Comparison of ENCODE assay signal across 18 cellular contexts in genomic region chr1:184636156-184636448, GRCh38.
DNase-seq lines count a peak whose midpoint lies in the region; ATAC-seq and TF ChIP-seq lines count a peak whose summit lies in the region.
"Had no signal": no experiment of that assay in that cellular context is flagged by ENCODE, and none has a peak within 500 bp of the region (broad histone marks: within the 10 kb centered on the region; RNA-seq: fewer than 3 reads in every experiment).

No MANE protein-coding gene starts in this region.

- POLR2A ChIA-PET in PC-9 (lab: Charles Lee; ENCODE audit: unreplicated experiment) = no interaction called here

- H3K27me3 ChIP-seq in heart left ventricle (no peaks in the 10 kb centered on the region), right atrium auricular region (no peaks in the 10 kb centered on the region), psoas muscle (ENCODE audit: insufficient read depth in 3 of 3, low read length in 2 of 3) (no peaks in the 10 kb centered on the region), PC-9 (ENCODE audit: insufficient read depth, low read depth) (no peaks in the 10 kb centered on the region)
- H3K27me3 ChIP-seq: BLaER1 had no signal

- peak overlapping the region in 1 of 12 donors; percentile 22 for H3K27ac ChIP-seq in heart left ventricle
- H3K27ac ChIP-seq in right atrium auricular region = peak overlapping the region; percentile 26 to 35
- no peak overlapping the region for H3K27ac ChIP-seq in psoas muscle
- no peak overlapping the region for H3K27ac ChIP-seq in PC-9
- H3K27ac ChIP-seq: BLaER1 had no signal

- H3K4me3 ChIP-seq in heart left ventricle (no peak overlapping the region), right atrium auricular region (no peak overlapping the region), psoas muscle (no peak overlapping the region), PC-9 (no peak overlapping the region)
- H3K4me3 ChIP-seq: BLaER1 had no signal

- H3K4me3 Mint-ChIP-seq in activated CD8-positive, alpha-beta memory T cell treated with anti-CD3 and anti-CD28 coated beads, Interleukin-2, amount 10 ng/mL, durations not matched to agents 7 days and 5 days = no peak overlapping the region

- H3K9me2 ChIP-seq in PC-9 (ENCODE audit: insufficient read depth) = no peaks in the 10 kb centered on the region

- H3K9me3 Mint-ChIP-seq in activated CD8-positive, alpha-beta memory T cell treated with anti-CD3 and anti-CD28 coated beads, Interleukin-2, amount 10 ng/mL, durations not matched to agents 7 days and 5 days (ENCODE audit: low read depth) = no peaks in the 10 kb centered on the region

- no peaks in the 10 kb centered on the region for H4K20me1 ChIP-seq in PC-9 (ENCODE audit: insufficient read depth)
- H4K20me1 ChIP-seq: BLaER1 had no signal

- H3K4me1 ChIP-seq in heart left ventricle (peaks cover 0 to 27% (median 6%) of the 10 kb centered on the region in 12 donors), right atrium auricular region (peaks cover 0 to 41% of the 10 kb centered on the region in 2 donors), psoas muscle (peaks cover 9% of the 10 kb centered on the region), PC-9 (replicated peaks; ENCODE audit: insufficient read depth) (no peaks in the 10 kb centered on the region)
- H3K4me1 ChIP-seq: BLaER1 had no signal

- CTCF ChIA-PET in PC-9 (lab: Charles Lee) = no interaction called here
- CTCF ChIA-PET in activated CD8-positive, alpha-beta memory T cell treated with anti-CD3 and anti-CD28 coated beads, Interleukin-2, amount 10 ng/mL, durations not matched to agents 7 days and 5 days (lab: Charles Lee) = no interaction called here

- H3K4me1 Mint-ChIP-seq in activated CD8-positive, alpha-beta memory T cell treated with anti-CD3 and anti-CD28 coated beads, Interleukin-2, amount 10 ng/mL, durations not matched to agents 7 days and 5 days = no peaks in the 10 kb centered on the region

- ATAC-seq in Right ventricle myocardium superior (ENCODE audit: poor library complexity) (peak; percentile 33), heart left ventricle (no peak), psoas muscle (no peak), GM19328 (IDR thresholded peaks at IDR 0.05; ENCODE audit: unreplicated experiment) (no peak)
- no peak for ATAC-seq in activated CD8-positive, alpha-beta memory T cell treated with anti-CD3 and anti-CD28 coated beads, Interleukin-2, amount 10 ng/mL, durations not matched to agents 7 days and 5 days

- no peak overlapping the region for H3K27ac Mint-ChIP-seq in activated CD8-positive, alpha-beta memory T cell treated with anti-CD3 and anti-CD28 coated beads, Interleukin-2, amount 10 ng/mL, durations not matched to agents 7 days and 5 days

- no peak overlapping the region for H2AFZ ChIP-seq in PC-9

- no TSS peak for BruUV-seq in PC-9 (replicated peaks; lab: Mats Ljungman, UMichigan)

- TF ChIP-seq POLR2A in heart left ventricle (IDR thresholded peaks at IDR 0.05) = no peak

- H3K9me3 ChIP-seq in heart left ventricle (no peaks in the 10 kb centered on the region), right atrium auricular region (peaks cover 0 to 5% of the 10 kb centered on the region in 2 donors), psoas muscle (no peaks in the 10 kb centered on the region), PC-9 (ENCODE audit: insufficient read depth, low read depth) (no peaks in the 10 kb centered on the region)
- H3K9me3 ChIP-seq: BLaER1 had no signal

- H3K27me3 Mint-ChIP-seq in activated CD8-positive, alpha-beta memory T cell treated with anti-CD3 and anti-CD28 coated beads, Interleukin-2, amount 10 ng/mL, durations not matched to agents 7 days and 5 days = peaks cover 5% of the 10 kb centered on the region

- no peak overlapping the region for H3K4me2 ChIP-seq in PC-9
- H3K4me2 ChIP-seq: BLaER1 had no signal

- intact Hi-C loops in Right ventricle myocardium superior (cut with DNase I) (no loop called here), heart left ventricle (cut with DNase I) (no loop called here), psoas muscle (cut with DNase I) (no loop called here), PC-9 (cut with micrococcal nuclease; ENCODE audit: unreplicated experiment) (no loop called here)

- DNase-seq in Right ventricle myocardium superior (peak; percentile 73), heart left ventricle (no peak), right atrium auricular region (ENCODE audit: low spot score) (no peak), psoas muscle (peak; percentile 58 to 71), dedifferentiated amniotic fluid mesenchymal stem cell (ENCODE audit: extremely low spot score) (no peak), PC-9 (no peak)
- DNase-seq in activated CD8-positive, alpha-beta memory T cell treated with anti-CD3 and anti-CD28 coated beads, Interleukin-2, amount 10 ng/mL, durations not matched to agents 7 days and 5 days = no peak
- DNase-seq: 8988T, DMS 273 treated with DMSO at 0.1 percent for 48 hours, EL, H7, Karpas-422, NCI-H1417, NCI-H1930, NCI-H510A treated with DMSO at 0.1 percent for 48 hours, RPMI8226 had no signal

- no peaks in the 10 kb centered on the region for H3K79me2 ChIP-seq in PC-9 (ENCODE audit: low read depth)

- no peaks in the 10 kb centered on the region for H3K36me3 Mint-ChIP-seq in activated CD8-positive, alpha-beta memory T cell treated with anti-CD3 and anti-CD28 coated beads, Interleukin-2, amount 10 ng/mL, durations not matched to agents 7 days and 5 days

- no peaks in the 10 kb centered on the region for H3K36me3 ChIP-seq in heart left ventricle
- no peaks in the 10 kb centered on the region for H3K36me3 ChIP-seq in right atrium auricular region
- no peaks in the 10 kb centered on the region for H3K36me3 ChIP-seq in psoas muscle (ENCODE audit: insufficient read depth in 1 of 2, low read depth in 1 of 2)
- H3K36me3 ChIP-seq in PC-9 (ENCODE audit: low read depth) = no peaks in the 10 kb centered on the region
- H3K36me3 ChIP-seq: BLaER1 had no signal

- TF ChIP-seq CTCF in heart left ventricle (IDR thresholded peaks at IDR 0.05) (no peak), right atrium auricular region (IDR thresholded peaks at IDR 0.05) (no peak), psoas muscle (IDR thresholded peaks at IDR 0.05) (no peak), PC-9 (conservative IDR thresholded peaks at IDR 0.05) (no peak)

- no peaks in the 10 kb centered on the region for H3F3A ChIP-seq in PC-9 (ENCODE audit: insufficient read depth, low read depth)

- 81 to 86% (median 83%) methylated on average over 5 of the region's 5 CpGs for WGBS in heart left ventricle, 4 donors
- WGBS in psoas muscle, 3 donors = 71 to 75% (median 73%) methylated on average over 5 of the region's 5 CpGs

Comparison
In these comparisons a context has a peak if more than half of its experiments do, and no peak if none do; other contexts are left out.
1. DNase-seq: peak in Right ventricle myocardium superior (single experiment) and psoas muscle (2 of 2); none in heart left ventricle (0 of 5), right atrium auricular region (single experiment), dedifferentiated amniotic fluid mesenchymal stem cell (single experiment), PC-9 (0 of 2) and activated CD8-positive, alpha-beta memory T cell treated with anti-CD3 and anti-CD28 coated beads, Interleukin-2, amount 10 ng/mL, durations not matched to agents 7 days and 5 days (single experiment).
2. H3K27ac ChIP-seq: peak in right atrium auricular region (2 of 2); none in psoas muscle (single experiment) and PC-9 (single experiment).